ENCODE assay signal across 1 cellular context in genomic region chr5:138979684-138980275, GRCh38.
A peak's percentile ranks its signal among the peaks of the same experiment; 100 is the strongest.
TF ChIP-seq lines count a peak whose summit lies in the region.

No MANE protein-coding gene starts in this region.

TF ChIP-seq in K562, 482 proteins besides CTCF, POLR2A, EP300 and RAD21 (continued from another document):
- TF ChIP-seq, protein P1, sequence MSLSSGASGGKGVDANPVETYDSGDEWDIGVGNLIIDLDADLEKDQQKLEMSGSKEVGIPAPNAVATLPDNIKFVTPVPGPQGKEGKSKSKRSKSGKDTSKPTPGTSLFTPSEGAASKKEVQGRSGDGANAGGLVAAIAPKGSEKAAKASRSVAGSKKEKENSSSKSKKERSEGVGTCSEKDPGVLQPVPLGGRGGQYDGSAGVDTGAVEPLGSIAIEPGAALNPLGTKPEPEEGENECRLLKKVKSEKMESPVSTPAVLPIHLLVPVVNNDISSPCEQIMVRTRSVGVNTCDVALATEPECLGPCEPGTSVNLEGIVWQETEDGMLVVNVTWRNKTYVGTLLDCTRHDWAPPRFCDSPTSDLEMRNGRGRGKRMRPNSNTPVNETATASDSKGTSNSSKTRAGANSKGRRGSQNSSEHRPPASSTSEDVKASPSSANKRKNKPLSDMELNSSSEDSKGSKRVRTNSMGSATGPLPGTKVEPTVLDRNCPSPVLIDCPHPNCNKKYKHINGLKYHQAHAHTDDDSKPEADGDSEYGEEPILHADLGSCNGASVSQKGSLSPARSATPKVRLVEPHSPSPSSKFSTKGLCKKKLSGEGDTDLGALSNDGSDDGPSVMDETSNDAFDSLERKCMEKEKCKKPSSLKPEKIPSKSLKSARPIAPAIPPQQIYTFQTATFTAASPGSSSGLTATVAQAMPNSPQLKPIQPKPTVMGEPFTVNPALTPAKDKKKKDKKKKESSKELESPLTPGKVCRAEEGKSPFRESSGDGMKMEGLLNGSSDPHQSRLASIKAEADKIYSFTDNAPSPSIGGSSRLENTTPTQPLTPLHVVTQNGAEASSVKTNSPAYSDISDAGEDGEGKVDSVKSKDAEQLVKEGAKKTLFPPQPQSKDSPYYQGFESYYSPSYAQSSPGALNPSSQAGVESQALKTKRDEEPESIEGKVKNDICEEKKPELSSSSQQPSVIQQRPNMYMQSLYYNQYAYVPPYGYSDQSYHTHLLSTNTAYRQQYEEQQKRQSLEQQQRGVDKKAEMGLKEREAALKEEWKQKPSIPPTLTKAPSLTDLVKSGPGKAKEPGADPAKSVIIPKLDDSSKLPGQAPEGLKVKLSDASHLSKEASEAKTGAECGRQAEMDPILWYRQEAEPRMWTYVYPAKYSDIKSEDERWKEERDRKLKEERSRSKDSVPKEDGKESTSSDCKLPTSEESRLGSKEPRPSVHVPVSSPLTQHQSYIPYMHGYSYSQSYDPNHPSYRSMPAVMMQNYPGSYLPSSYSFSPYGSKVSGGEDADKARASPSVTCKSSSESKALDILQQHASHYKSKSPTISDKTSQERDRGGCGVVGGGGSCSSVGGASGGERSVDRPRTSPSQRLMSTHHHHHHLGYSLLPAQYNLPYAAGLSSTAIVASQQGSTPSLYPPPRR (CRISPR knock-in tag; IDR thresholded peaks at IDR 0.05; ENCODE audit: borderline replicate concordance) = no peak
- TF ChIP-seq SMAD4 (CRISPR knock-in tag; conservative IDR thresholded peaks at IDR 0.05) (0 out of 2 replicates have a peak, but pooled peaks have one; percentile 44), MAZ (CRISPR knock-in tag; conservative IDR thresholded peaks at IDR 0.05 in 1 of 2, IDR thresholded peaks at IDR 0.05 in 1 of 2) (0 out of 4 replicates have a peak, but pooled peaks of 1 of the 2 experiments have one; percentile 48), RUNX1 (IDR thresholded peaks at IDR 0.05; ENCODE audit: low read depth) (no peak), ZBTB7A (IDR thresholded peaks at IDR 0.05; ENCODE audit: borderline replicate concordance, control insufficient read depth, low read depth, low read length) (peak; percentile 70; the same call in 1 of the 2 replicates), SMAD3 (CRISPR knock-in tag; conservative IDR thresholded peaks at IDR 0.05) (0 out of 2 replicates have a peak, but pooled peaks have one; percentile 56), YY1 (IDR thresholded peaks at IDR 0.05; ENCODE audit: borderline replicate concordance in 1 of 3, control insufficient read depth in 1 of 3, extremely low read depth in 1 of 3, insufficient read depth in 3 of 3, insufficient read length in 1 of 3, insufficient replicate concordance in 2 of 3, low read depth in 1 of 3, low read length in 2 of 3) (peak in 1 of 3 experiments; percentile 52), BCL6 (CRISPR knock-in tag; IDR thresholded peaks at IDR 0.05) (0 out of 2 replicates have a peak, but pooled peaks have one; percentile 22), DMBX1 (CRISPR knock-in tag; IDR thresholded peaks at IDR 0.05; ENCODE audit: borderline replicate concordance) (peak; percentile 34; the same call in 1 of the 2 replicates), ETV1 (tag; conservative IDR thresholded peaks at IDR 0.05; ENCODE audit: low read depth) (peak; percentile 76), ZNF41 (CRISPR knock-in tag; conservative IDR thresholded peaks at IDR 0.05) (0 out of 2 replicates have a peak, but pooled peaks have one; percentile 43), ZZZ3 (IDR thresholded peaks at IDR 0.05) (no peak), ZNF75A (CRISPR knock-in tag; IDR thresholded peaks at IDR 0.05) (0 out of 2 replicates have a peak, but pooled peaks have one; percentile 12), TFE3 (CRISPR knock-in tag; IDR thresholded peaks at IDR 0.05) (no peak), ZNF695 (CRISPR knock-in tag; IDR thresholded peaks at IDR 0.05) (0 out of 2 replicates have a peak, but pooled peaks have one; percentile 21), ZNF175 (CRISPR knock-in tag; IDR thresholded peaks at IDR 0.05; ENCODE audit: low read depth) (0 out of 2 replicates have a peak, but pooled peaks have one; percentile 32), POU5F1 (IDR thresholded peaks at IDR 0.05; ENCODE audit: borderline replicate concordance, low read depth, low read length, partially characterized antibody) (no peak), SIRT6 (IDR thresholded peaks at IDR 0.05; ENCODE audit: low read depth, low read length) (no peak)
- TF ChIP-seq, protein P2, sequence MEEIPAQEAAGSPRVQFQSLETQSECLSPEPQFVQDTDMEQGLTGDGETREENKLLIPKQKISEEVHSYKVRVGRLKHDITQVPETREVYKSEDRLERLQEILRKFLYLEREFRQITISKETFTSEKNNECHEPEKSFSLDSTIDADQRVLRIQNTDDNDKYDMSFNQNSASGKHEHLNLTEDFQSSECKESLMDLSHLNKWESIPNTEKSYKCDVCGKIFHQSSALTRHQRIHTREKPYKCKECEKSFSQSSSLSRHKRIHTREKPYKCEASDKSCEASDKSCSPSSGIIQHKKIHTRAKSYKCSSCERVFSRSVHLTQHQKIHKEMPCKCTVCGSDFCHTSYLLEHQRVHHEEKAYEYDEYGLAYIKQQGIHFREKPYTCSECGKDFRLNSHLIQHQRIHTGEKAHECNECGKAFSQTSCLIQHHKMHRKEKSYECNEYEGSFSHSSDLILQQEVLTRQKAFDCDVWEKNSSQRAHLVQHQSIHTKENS (CRISPR knock-in tag; IDR thresholded peaks at IDR 0.05) = no peak
